ENCODE assay signal across 12 cellular contexts in the genomic region with DNA sequence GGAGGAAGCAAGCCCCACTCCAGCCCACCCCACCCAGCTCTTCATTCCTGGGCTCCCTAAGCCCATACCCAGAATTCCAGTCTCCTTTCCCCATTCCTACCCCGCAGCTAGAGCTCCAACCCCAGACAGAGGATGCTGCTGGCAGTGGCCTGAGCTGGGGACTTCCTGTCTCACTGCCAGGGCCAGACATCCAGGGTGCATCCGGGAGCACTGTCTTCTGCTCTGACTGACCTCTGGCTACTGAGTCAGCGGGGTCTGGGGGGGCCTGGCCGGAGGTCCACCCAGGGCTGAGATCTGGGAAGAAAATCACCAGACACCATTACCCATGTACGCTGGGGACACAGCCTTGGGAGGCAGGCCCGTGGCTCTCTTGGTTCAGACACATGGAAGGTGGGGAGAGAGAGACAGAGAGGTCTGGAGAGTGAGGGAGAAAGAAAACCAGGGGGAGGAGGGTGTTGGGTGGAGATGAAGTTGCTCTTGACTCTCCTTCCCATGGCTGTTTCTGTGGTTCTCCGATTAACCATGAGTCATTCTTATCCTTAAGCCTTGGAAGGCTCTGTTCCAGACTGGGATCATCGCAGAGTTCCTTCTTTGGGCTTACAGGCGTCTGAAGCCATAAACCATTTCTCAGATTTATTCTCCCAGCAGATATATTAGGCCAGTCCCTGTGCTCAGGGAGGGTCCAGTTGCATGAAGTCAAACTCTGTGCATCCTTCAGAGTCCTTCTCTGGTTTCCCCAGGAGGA. TPM values are rescaled to one million over a fixed set of nuclear protein-coding genes. Genes with fewer than 3 reads are reported as not detected.
DNase-seq lines count a peak whose midpoint lies in the region; ATAC-seq, FAIRE-seq and TF ChIP-seq lines count a peak whose summit lies in the region.
"Had no signal": no experiment of that assay in that cellular context is flagged by ENCODE, and none has a peak within 500 bp of the region (broad histone marks: within the 10 kb centered on the region; RNA-seq: fewer than 3 reads in every experiment).

No MANE protein-coding gene starts in this region.

- H3K36me3 ChIP-seq in brain microvascular endothelial cell (replicated peaks) (no peaks in the 10 kb centered on the region), stomach smooth muscle (ENCODE audit: control insufficient read depth in 2 of 2, insufficient read depth in 2 of 2, low read length in 2 of 2) (no peaks in the 10 kb centered on the region)

- TF ChIP-seq CTCF in brain microvascular endothelial cell (IDR thresholded peaks at IDR 0.05; ENCODE audit: low read depth, low read length, missing control alignments) = no peak

- H3K9ac ChIP-seq in stomach smooth muscle (ENCODE audit: low read length in 2 of 2) = peak overlapping the region; percentile 47 to 58
- H3K9ac ChIP-seq: KMS-11 had no signal

- TF ChIP-seq POLR2A in GM12891 (IDR thresholded peaks at IDR 0.05; ENCODE audit: low read depth, low read length) = no peak

- H3K27me3 ChIP-seq in brain microvascular endothelial cell (replicated peaks) = no peaks in the 10 kb centered on the region
- no peaks in the 10 kb centered on the region for H3K27me3 ChIP-seq in stomach smooth muscle (ENCODE audit: control insufficient read depth in 1 of 2, insufficient read depth in 2 of 2, low read length in 2 of 2)

- H3K4me1 ChIP-seq in stomach smooth muscle (ENCODE audit: control insufficient read depth, insufficient read depth, low read length) = peaks cover 86% of the 10 kb centered on the region

- FAIRE-seq in GM12891 (lab: Jason Lieb, UNC) = no peak
- FAIRE-seq: H1 had no signal

- H3K9me3 ChIP-seq in stomach smooth muscle (ENCODE audit: control insufficient read depth in 2 of 2, low read length in 2 of 2) = no peaks in the 10 kb centered on the region

- DNase-seq in HCEC 1CT (peak; percentile 93), brain microvascular endothelial cell (peak; percentile 75), kidney tubule cell (ENCODE audit: low spot score) (peak; percentile 72), GM12891 (ENCODE audit: insufficient read length, low spot score) (no peak), LoVo (ENCODE audit: low spot score) (no peak), foreskin melanocyte (no peak)
- DNase-seq: hippocampal formation; stimulated activated CD4-positive, alpha-beta T cell treated with anti-CD3 and anti-CD28 coated beads, Interleukin-2, amount 100 ng/mL, for 24 hours had no signal

- H3K27ac ChIP-seq in brain microvascular endothelial cell = peak overlapping the region; percentile 29
- peak overlapping the region; percentile 94 for H3K27ac ChIP-seq in stomach smooth muscle (ENCODE audit: low read length)
- H3K27ac ChIP-seq: KMS-11 had no signal

- H3K4me3 ChIP-seq in brain microvascular endothelial cell (ENCODE audit: low read depth, low read length) (no peak overlapping the region), stomach smooth muscle (ENCODE audit: low read length in 2 of 2) (peak overlapping the region; percentile 17 to 49)

- in situ Hi-C loops in brain microvascular endothelial cell (cut with HindIII; ENCODE audit: low pct_ligation_motif_present, low sequenced_read_pairs) = no loop called here

- no peak for ATAC-seq in GM21717 (IDR thresholded peaks at IDR 0.05; ENCODE audit: unreplicated experiment)

TF ChIP-seq in GM12891, 5 proteins besides CTCF, POLR2A, EP300 and RAD21:
- TF ChIP-seq PAX5 (IDR thresholded peaks at IDR 0.05; ENCODE audit: insufficient read depth, low read length, severe bottlenecking) (no peak), SPI1 (IDR thresholded peaks at IDR 0.05; ENCODE audit: low read depth, low read length) (no peak), TAF1 (IDR thresholded peaks at IDR 0.05; ENCODE audit: low read depth, low read length) (no peak), POU2F2 (IDR thresholded peaks at IDR 0.05; ENCODE audit: low read depth, low read length) (no peak), POLR2AphosphoS5 (IDR thresholded peaks at IDR 0.05; ENCODE audit: low read depth, low read length) (no peak)

RNA-seq across cellular contexts. Expression of gene TSPAN15, which starts 23.6 kb away (rescaled TPM):
- 2.2 TPM for polyA plus RNA-seq in GM12891 (2012; ENCODE audit: low read depth, missing spikeins)

RNA-seq across cellular contexts. Expression of gene TACR2, which starts 58.1 kb away (rescaled TPM):
- polyA plus RNA-seq in GM12891 (2012; ENCODE audit: low read depth, missing spikeins) = 0.18 TPM

Comparison
In these comparisons a context has a peak if more than half of its experiments do, and no peak if none do; other contexts are left out.
1. DNase-seq: peak in HCEC 1CT (single experiment), brain microvascular endothelial cell (single experiment) and kidney tubule cell (single experiment); none in GM12891 (single experiment), LoVo (single experiment) and foreskin melanocyte (single experiment).